In the genomic region with DNA sequence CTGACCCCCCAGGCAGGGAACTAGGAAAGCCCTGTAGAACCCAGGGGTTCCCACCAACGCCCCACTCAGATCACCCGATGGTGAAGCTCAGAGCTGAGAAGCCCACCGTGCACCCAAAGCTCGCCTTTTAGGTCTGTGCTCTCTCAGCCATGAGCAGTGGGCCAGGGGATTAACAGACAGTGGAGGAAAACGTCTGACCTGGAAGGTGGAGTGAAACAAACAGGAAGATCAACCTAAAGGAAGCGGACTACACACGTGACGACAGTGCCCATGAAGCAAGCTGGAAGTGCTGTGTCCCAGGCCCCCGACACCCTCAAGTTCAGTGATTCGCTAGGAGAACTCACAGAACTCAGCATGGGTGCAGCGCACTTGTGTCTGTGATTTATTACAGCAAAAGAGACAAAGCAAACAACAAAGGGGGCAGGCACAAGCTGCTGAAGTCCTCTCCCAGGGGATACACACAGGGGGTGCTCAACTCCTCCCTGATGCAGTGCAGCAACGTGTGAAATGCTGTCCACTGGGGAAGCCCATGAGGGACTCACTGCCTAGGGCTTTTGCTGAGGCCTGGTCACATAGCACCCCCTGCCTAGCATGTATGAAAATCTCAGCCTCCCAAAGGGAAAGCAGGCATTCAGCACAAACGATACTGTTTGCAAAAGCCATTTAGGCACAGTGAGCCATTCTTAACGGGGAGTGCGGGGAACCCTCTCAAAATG, we compare ENCODE assay signal across 8 cellular contexts. TPM values are rescaled to one million over a fixed set of nuclear protein-coding genes. Genes with fewer than 3 reads are reported as not detected.
DNase-seq lines count a peak whose midpoint lies in the region; ATAC-seq and TF ChIP-seq lines count a peak whose summit lies in the region.

No MANE protein-coding gene starts in this region.

- ATAC-seq in T-helper 17 cell, result no peak

- H3K4me3 ChIP-seq in BE2C (ENCODE audit: low read depth, low read length), result no peak overlapping the region
- no peak overlapping the region for H3K4me3 ChIP-seq in ascending aorta

- TF ChIP-seq CTCF in BE2C (IDR thresholded peaks at IDR 0.05; ENCODE audit: low read depth, low read length) (peak; percentile 43), ascending aorta (IDR thresholded peaks at IDR 0.05) (no peak)

- H3K36me3 ChIP-seq in BE2C (no peaks in the 10 kb centered on the region), ascending aorta (no peaks in the 10 kb centered on the region)

- H3K27me3 ChIP-seq in BE2C (no peaks in the 10 kb centered on the region), ascending aorta (no peaks in the 10 kb centered on the region)

- H3K36me3 Mint-ChIP-seq in T-helper 17 cell (ENCODE audit: low read depth), result no peaks in the 10 kb centered on the region

- intact Hi-C loops in ascending aorta (cut with DNase I), result no loop called here

- no peaks in the 10 kb centered on the region for H3K4me1 Mint-ChIP-seq in T-helper 17 cell

- H3K27me3 Mint-ChIP-seq in T-helper 17 cell, result peaks cover 17% of the 10 kb centered on the region

- no peak overlapping the region for H3K4me3 Mint-ChIP-seq in T-helper 17 cell

- H3K9me3 ChIP-seq in BE2C (no peaks in the 10 kb centered on the region), T-helper 17 cell (ENCODE audit: control insufficient read depth, low read length, poor library complexity, severe bottlenecking) (no peaks in the 10 kb centered on the region), ascending aorta (no peaks in the 10 kb centered on the region)

- DNase-seq in BE2C (no peak), HCEC 1CT (peak; percentile 28), SK-MEL-5 (ENCODE audit: low read depth, low spot score) (peak; percentile 41), globus pallidus (ENCODE audit: low spot score) (peak; percentile 53), T-helper 17 cell (no peak), amniotic stem cell (lab: John Stamatoyannopoulos, UW) (no peak), ascending aorta (ENCODE audit: low spot score in 2 of 2) (no peak), kidney tubule cell (ENCODE audit: low spot score) (no peak)

- in situ Hi-C loops in SK-MEL-5 (cut with HindIII; ENCODE audit: low pct_unique_long_range_greater_than_20kb, low sequenced_read_pairs), result no loop called here

- H3K27ac ChIP-seq in ascending aorta, result no peak overlapping the region

- no peaks in the 10 kb centered on the region for H3K4me1 ChIP-seq in BE2C
- no peaks in the 10 kb centered on the region for H3K4me1 ChIP-seq in ascending aorta

- no peak overlapping the region for H3K27ac Mint-ChIP-seq in T-helper 17 cell

RNA-seq across cellular contexts. Expression of a gene that starts 43.5 kb away (rescaled TPM):
- 0.68 TPM for polyA plus RNA-seq in BE2C (2012; ENCODE audit: insufficient read depth, insufficient read length, low read depth)
- total RNA-seq in SK-MEL-5 (2014; rRNA removed; shearing (Covaris generic)), result 0.16 TPM in 1 of 2 replicates, not detected in the other
- 0.46 TPM in 1 of 2 replicates, not detected in the other for polyA plus RNA-seq in SK-MEL-5 (2015; cell fraction: cytosol; rRNA removed)
- polyA plus RNA-seq in SK-MEL-5 (2015; cell fraction: nucleus; rRNA removed), result 0.27 TPM in 1 of 2 replicates, not detected in the other
- total RNA-seq in T-helper 17 cell (under 1 TPM; 0.15 to 0.37 TPM), ascending aorta (not detected)

RNA-seq across cellular contexts. Expression of a gene that starts 50.7 kb away (rescaled TPM):
- polyA plus RNA-seq in BE2C (2012; ENCODE audit: insufficient read depth, insufficient read length, low read depth), result not detected
- total RNA-seq in SK-MEL-5 (2014; rRNA removed; shearing (Covaris generic)), result 0.16 and 0.40 TPM in 2 replicates
- 0.64 TPM in 1 of 2 replicates, not detected in the other for polyA plus RNA-seq in SK-MEL-5 (2015; cell fraction: cytosol; rRNA removed)
- 1.5 TPM in 1 of 2 replicates, not detected in the other for polyA plus RNA-seq in SK-MEL-5 (2015; cell fraction: nucleus; rRNA removed)
- under 1 TPM in 1 of 2 donors, not detected in 1; 0.12 TPM for total RNA-seq in T-helper 17 cell
- 3.6 TPM for total RNA-seq in ascending aorta

Comparison
In these comparisons a context has a peak if more than half of its experiments do, and no peak if none do; other contexts are left out.
1. DNase-seq: peak in HCEC 1CT (single experiment), SK-MEL-5 (single experiment) and globus pallidus (single experiment); none in BE2C (single experiment), T-helper 17 cell (0 of 3), amniotic stem cell (single experiment), ascending aorta (0 of 2) and kidney tubule cell (single experiment).